Comparison of ENCODE assay signal across 8 cellular contexts in the genomic region with DNA sequence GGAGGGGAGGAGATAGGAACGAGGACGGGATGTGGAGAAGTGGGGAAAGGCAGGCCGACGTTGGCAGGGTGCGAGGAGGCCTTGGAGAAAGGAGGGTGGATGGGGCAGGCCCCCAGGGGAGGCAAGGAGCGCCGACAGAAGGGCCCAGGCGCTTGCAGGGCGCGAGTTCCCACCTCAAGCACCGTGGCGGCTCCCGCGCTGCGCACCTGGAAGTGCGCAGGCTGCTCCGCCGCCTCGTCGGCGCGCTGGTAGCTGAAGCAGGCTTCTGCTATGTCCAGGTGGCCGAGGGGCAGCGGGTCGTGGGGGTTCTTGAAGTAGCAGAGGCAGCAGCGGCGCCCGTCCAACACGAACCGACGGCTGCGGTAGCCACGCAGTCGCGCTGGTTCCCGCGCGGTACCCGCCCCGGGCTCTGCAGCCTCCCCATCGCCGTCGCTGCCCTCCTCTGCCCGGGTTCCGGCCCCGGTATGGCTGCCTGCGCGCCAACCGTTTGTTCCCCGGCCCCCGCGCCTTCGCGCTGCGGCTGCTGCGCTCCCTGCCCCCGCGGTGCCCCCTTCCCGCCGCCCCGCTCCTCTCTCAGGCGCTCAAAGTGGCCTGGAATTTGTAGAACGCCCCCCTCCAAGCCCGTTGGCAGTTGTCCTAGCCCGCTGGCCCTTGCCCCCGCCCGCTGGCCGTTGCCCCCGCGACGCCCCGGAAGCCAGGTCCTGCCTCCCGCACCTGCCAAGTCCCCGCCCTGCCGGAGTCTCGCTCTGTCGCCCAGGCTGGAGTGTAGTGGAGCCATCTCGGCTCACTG. TPM values are rescaled to one million over a fixed set of nuclear protein-coding genes. Genes with fewer than 3 reads are reported as not detected.
DNase-seq lines count a peak whose midpoint lies in the region; ATAC-seq and TF ChIP-seq lines count a peak whose summit lies in the region.

No MANE protein-coding gene starts in this region.

- H3K79me2 ChIP-seq in PC-9 (ENCODE audit: low read depth) = peaks cover 39% of the 10 kb centered on the region

- POLR2A ChIA-PET in PC-9 (lab: Charles Lee; ENCODE audit: unreplicated experiment) = no interaction called here

- peak overlapping the region; percentile 99 for H2AFZ ChIP-seq in PC-9

- H3K4me3 ChIP-seq in HL-60 (replicated peaks; ENCODE audit: insufficient read depth, low read length) (peak overlapping the region; percentile 91), PC-9 (peak overlapping the region; percentile 92), gastroesophageal sphincter (peak overlapping the region; percentile 61 to 89), ovary (peak overlapping the region; percentile 56), transverse colon (peak overlapping the region; percentile 66 to 98 (median 82))

- peak; percentile 84 for ATAC-seq in gastroesophageal sphincter

- H3K9me3 ChIP-seq in PC-9 (ENCODE audit: insufficient read depth, low read depth) (no peaks in the 10 kb centered on the region), gastroesophageal sphincter (no peaks in the 10 kb centered on the region), ovary (no peaks in the 10 kb centered on the region), transverse colon (no peaks in the 10 kb centered on the region)

- TF ChIP-seq EP300 in gastroesophageal sphincter (IDR thresholded peaks at IDR 0.05) (no peak), ovary (IDR thresholded peaks at IDR 0.05) (no peak), transverse colon (IDR thresholded peaks at IDR 0.05; ENCODE audit: low read depth) (no peak)

- H3F3A ChIP-seq in PC-9 (ENCODE audit: insufficient read depth, low read depth) = peaks cover 9% of the 10 kb centered on the region

- peaks cover 26% of the 10 kb centered on the region for H3K4me1 ChIP-seq in PC-9 (replicated peaks; ENCODE audit: insufficient read depth)
- peaks cover 0 to 52% (median 11%) of the 10 kb centered on the region in 3 donors for H3K4me1 ChIP-seq in gastroesophageal sphincter
- H3K4me1 ChIP-seq in ovary (ENCODE audit: insufficient read depth) = peaks cover 4% of the 10 kb centered on the region
- H3K4me1 ChIP-seq in transverse colon = peaks cover 13 to 33% (median 19%) of the 10 kb centered on the region in 4 donors

- no peaks in the 10 kb centered on the region for H3K27me3 ChIP-seq in HL-60 (ENCODE audit: insufficient read depth, poor library complexity, severe bottlenecking)
- H3K27me3 ChIP-seq in PC-9 (ENCODE audit: insufficient read depth, low read depth) = no peaks in the 10 kb centered on the region
- H3K27me3 ChIP-seq in gastroesophageal sphincter = no peaks in the 10 kb centered on the region
- no peaks in the 10 kb centered on the region for H3K27me3 ChIP-seq in ovary
- H3K27me3 ChIP-seq in transverse colon = no peaks in the 10 kb centered on the region

- H3K36me3 ChIP-seq in PC-9 (ENCODE audit: low read depth) (no peaks in the 10 kb centered on the region; the same call in 1 of the 2 replicates), gastroesophageal sphincter (peaks cover 0 to 18% of the 10 kb centered on the region in 2 donors), ovary (no peaks in the 10 kb centered on the region), transverse colon (no peaks in the 10 kb centered on the region)

- WGBS in gastroesophageal sphincter (ENCODE audit: low coverage in 1 of 2), 2 donors = 0% methylated on average over 5 of the region's 78 CpGs
- WGBS in ovary, 3 donors = 2 to 4% (median 3%) methylated on average over 48 to 78 of the region's 78 CpGs
- 3% methylated on average over 72 of the region's 78 CpGs; no CpG with 5 or more reads in 1 of the 2 donors for whole genome bisulfite sequencing in transverse colon (ENCODE audit: low coverage in 1 of 2), 2 donors

- CTCF ChIA-PET in PC-9 (lab: Charles Lee) = interaction anchor here (1.6 kb wide), 1 partner anchor 30 kb away, joined by 13 read pairs; no protein-coding TSS in a partner anchor

- no peaks in the 10 kb centered on the region for H4K20me1 ChIP-seq in PC-9 (ENCODE audit: insufficient read depth)

- no TSS peak for BruUV-seq in PC-9 (replicated peaks; lab: Mats Ljungman, UMichigan)

- TF ChIP-seq CTCF in GM20000 (IDR thresholded peaks at IDR 0.05; ENCODE audit: extremely low read depth, missing control alignments) = no peak
- TF ChIP-seq CTCF in HL-60 (IDR thresholded peaks at IDR 0.05; ENCODE audit: insufficient read depth, low read length) = no peak
- no peak for TF ChIP-seq CTCF in PC-9 (conservative IDR thresholded peaks at IDR 0.05)
- peak in 1 of 4 experiments; percentile 7 for TF ChIP-seq CTCF in gastroesophageal sphincter (IDR thresholded peaks at IDR 0.05)
- TF ChIP-seq CTCF in ovary (IDR thresholded peaks at IDR 0.05) = no peak
- no peak for TF ChIP-seq CTCF in transverse colon (IDR thresholded peaks at IDR 0.05)

- H3K27ac ChIP-seq in HL-60 (replicated peaks) (peak overlapping the region; percentile 74), PC-9 (peak overlapping the region; percentile 5; the same call in 1 of the 2 replicates), gastroesophageal sphincter (peak overlapping the region; percentile 49 to 94 (median 88)), ovary (peak overlapping the region; percentile 52 to 77), transverse colon (peak overlapping the region; percentile 90 to 97 (median 92))

- peak overlapping the region; percentile 97 for H3K4me2 ChIP-seq in PC-9

- peak; percentile 62 for DNase-seq in Caki2 (ENCODE audit: low read depth)
- peak; percentile 88 for DNase-seq in GM20000 (ENCODE audit: low spot score)
- DNase-seq in HL-60 (ENCODE audit: low read depth in 1 of 2, low spot score in 1 of 2) = peak; percentile 48 to 77
- peak; percentile 60 to 86 for DNase-seq in PC-9
- peak; percentile 65 to 71 for DNase-seq in activated T-helper 1 cell treated with anti-CD3 and anti-CD28 coated beads, Interleukin-2, amount 50 U/mL, for 16 hours (ENCODE audit: low read depth in 1 of 2, low spot score in 1 of 2)
- DNase-seq in ovary = peak; percentile 60 to 79 (median 71)
- peak; percentile 89 for DNase-seq in transverse colon

- TF ChIP-seq POLR2A in gastroesophageal sphincter (IDR thresholded peaks at IDR 0.05) = no peak
- no peak for TF ChIP-seq POLR2A in ovary (IDR thresholded peaks at IDR 0.05)
- TF ChIP-seq POLR2A in transverse colon (IDR thresholded peaks at IDR 0.05) = no peak

- no peaks in the 10 kb centered on the region for H3K9me2 ChIP-seq in PC-9 (ENCODE audit: insufficient read depth)

- in situ Hi-C loops in Caki2 (cut with HindIII; ENCODE audit: low pct_unique_long_range_greater_than_20kb, low sequenced_read_pairs) = no loop called here
- in situ Hi-C loops in transverse colon (cut with MboI; ENCODE audit: low pct_ligation_motif_present in 1 of 4, low pct_unique_long_range_greater_than_20kb in 1 of 4, low sequenced_read_pairs in 3 of 4) = no loop called here

- intact Hi-C loops in PC-9 (cut with micrococcal nuclease; ENCODE audit: unreplicated experiment) = loop anchor here (1.0 to 2.0 kb wide), 3 partner anchors 29 to 68 kb away; a partner anchor contains a TSS
- intact Hi-C loops in ovary (cut with DNase I) = no loop called here
- intact Hi-C loops in transverse colon (cut with DNase I; ENCODE audit: low total_unique reads) = loop anchor here (5.0 kb wide), 1 partner anchor 57 kb away; a partner anchor contains a TSS

RNA-seq across cellular contexts. Expression of a gene that starts 1.1 kb away (rescaled TPM):
- 19.0 and 26.8 TPM in 2 replicates for total RNA-seq in Caki2 (2014; rRNA removed; shearing (Covaris generic); ENCODE audit: low replicate concordance)
- total RNA-seq in PC-9 (2021) (22.4 and 26.9 TPM in 2 replicates), gastroesophageal sphincter (10 to 100 TPM; 11.6 to 30.8 (median 17.5) TPM), ovary (10 to 100 TPM; 13.4 to 28.0 (median 22.4) TPM), transverse colon (10 to 100 TPM in 3 of 4 donors, 1 to 10 TPM in 1; 4.9 to 35.0 (median 13.7) TPM)
- polyA plus RNA-seq in ovary = 10 to 100 TPM; 17.2 to 18.2 TPM

RNA-seq across cellular contexts. Expression of a gene that starts 56.9 kb away (rescaled TPM):
- total RNA-seq in Caki2 (2014; rRNA removed; shearing (Covaris generic); ENCODE audit: low replicate concordance) = 4.6 and 5.7 TPM in 2 replicates
- total RNA-seq in PC-9 (2021) (15.2 and 19.8 TPM in 2 replicates), gastroesophageal sphincter (10 to 100 TPM; 41.4 to 59.0 (median 45.0) TPM), ovary (10 to 100 TPM; 18.2 to 25.6 (median 23.1) TPM), transverse colon (10 to 100 TPM in 3 of 4 donors, 1 to 10 TPM in 1; 3.8 to 44.1 (median 31.5) TPM)
- polyA plus RNA-seq in ovary = 1 to 10 TPM; 6.5 to 10.0 TPM

Comparison
In these comparisons a context has a peak if more than half of its experiments do, and no peak if none do; other contexts are left out.
1. Peak in every context shown above with its lines: DNase-seq, ATAC-seq, H3K4me3 ChIP-seq and H3K27ac ChIP-seq.
2. H3K27ac ChIP-seq: peak in every context shown above with its lines; median percentile 92 in transverse colon; 88 in gastroesophageal sphincter; 74 in HL-60; 64 in ovary; 5 in PC-9.
3. intact Hi-C loops: an anchor here in PC-9 (1.0 to 2.0 kb wide) and transverse colon (5.0 kb wide); none called in ovary.